Comparison of ENCODE assay signal across 9 cellular contexts in genomic region chr9:110029422-110029814, GRCh38.
DNase-seq lines count a peak whose midpoint lies in the region; ATAC-seq, FAIRE-seq and TF ChIP-seq lines count a peak whose summit lies in the region.
"Had no signal": no experiment of that assay in that cellular context is flagged by ENCODE, and none has a peak within 500 bp of the region (broad histone marks: within the 10 kb centered on the region; RNA-seq: fewer than 3 reads in every experiment).

No MANE protein-coding gene starts in this region.

- ATAC-seq in pancreas (peak; percentile 11 to 69 (median 53)), GM19463 (IDR thresholded peaks at IDR 0.05; ENCODE audit: unreplicated experiment) (no peak), HG03469 (IDR thresholded peaks at IDR 0.05; ENCODE audit: unreplicated experiment) (no peak)

- DNase-seq in DMS 273 (lab: John Stamatoyannopoulos, UW; ENCODE audit: unreplicated experiment) (peak; percentile 71), RPMI7951 (ENCODE audit: low read depth) (peak; percentile 94), fibroblast of villous mesenchyme (ENCODE audit: low read depth) (peak; percentile 98), pancreas (peak in 2 of 6 donors; percentile 10 to 44), germinal center (ENCODE audit: low spot score) (no peak), D341Med (ENCODE audit: low spot score) (no peak)
- DNase-seq: activated CD4-positive, CD25-positive, alpha-beta regulatory T cell had no signal

- WGBS in pancreas, 2 donors, result 16 to 26% methylated on average over 3 of the region's 3 CpGs

- no peaks in the 10 kb centered on the region for H3K27me3 ChIP-seq in pancreas

- H3K36me3 ChIP-seq in pancreas, result no peaks in the 10 kb centered on the region

- no peaks in the 10 kb centered on the region for H3K9me3 ChIP-seq in pancreas

- H3K27ac ChIP-seq in pancreas, result no peak overlapping the region

- FAIRE-seq in pancreas (lab: Jason Lieb, UNC), result no peak

- H3K4me3 ChIP-seq in fibroblast of villous mesenchyme (ENCODE audit: low read depth, low read length) (no peak overlapping the region), pancreas (no peak overlapping the region)

- intact Hi-C loops in pancreas (cut with DNase I), result no loop called here

- H3K4me1 ChIP-seq in pancreas, result no peaks in the 10 kb centered on the region

- TF ChIP-seq CTCF in fibroblast of villous mesenchyme (IDR thresholded peaks at IDR 0.05; ENCODE audit: insufficient read depth, low read depth, low read length) (no peak), pancreas (IDR thresholded peaks at IDR 0.05) (no peak)

Comparison
In these comparisons a context has a peak if more than half of its experiments do, and no peak if none do; other contexts are left out.
1. DNase-seq: peak in DMS 273 (single experiment), RPMI7951 (single experiment) and fibroblast of villous mesenchyme (single experiment); none in germinal center (single experiment) and D341Med (single experiment).
2. ATAC-seq: peak in pancreas (4 of 4); none in GM19463 (single experiment) and HG03469 (single experiment).